Comparison of ENCODE assay signal across 8 cellular contexts in genomic region chr11:68257477-68258362, GRCh38. TPM values are rescaled to one million over a fixed set of nuclear protein-coding genes. Genes with fewer than 3 reads are reported as not detected.
A peak's percentile ranks its signal among the peaks of the same experiment; 100 is the strongest.
DNase-seq lines count a peak whose midpoint lies in the region; ATAC-seq and TF ChIP-seq lines count a peak whose summit lies in the region.

No MANE protein-coding gene starts in this region.

- no peak overlapping the region for H3K4me3 ChIP-seq in GM12864 (ENCODE audit: low read depth, low read length)
- peak overlapping the region in 1 of 4 donors; percentile 13 for H3K4me3 ChIP-seq in transverse colon

- H3K36me3 ChIP-seq in transverse colon = peaks cover 0 to 7% (median 0%) of the 10 kb centered on the region in 4 donors

- TF ChIP-seq POLR2A in transverse colon (IDR thresholded peaks at IDR 0.05) = no peak

- intact Hi-C loops in Right ventricle myocardium superior (cut with DNase I) = loop anchor here (2.0 to 5.0 kb wide), 3 partner anchors 39 to 190 kb away; no protein-coding TSS in a partner anchor
- intact Hi-C loops in posterior cingulate gyrus (cut with DNase I) = loop anchor here (1.0 to 5.0 kb wide), 4 partner anchors 40 to 189 kb away; no protein-coding TSS in a partner anchor
- intact Hi-C loops in transverse colon (cut with DNase I; ENCODE audit: low total_unique reads) = loop anchor here (2.0 to 10.0 kb wide), 3 partner anchors 41 to 189 kb away; no protein-coding TSS in a partner anchor

- H3K4me1 ChIP-seq in transverse colon = peaks cover 7 to 8% (median 8%) of the 10 kb centered on the region in 4 donors

- H3K9me3 ChIP-seq in transverse colon = no peaks in the 10 kb centered on the region

- peak; percentile 83 for TF ChIP-seq CTCF in GM12864 (IDR thresholded peaks at IDR 0.05; ENCODE audit: low read depth, low read length, missing control alignments)
- TF ChIP-seq CTCF in transverse colon (IDR thresholded peaks at IDR 0.05) = peak; percentile 88 to 98 (median 91)

- WGBS in transverse colon (ENCODE audit: low coverage in 1 of 2), 2 donors = 37% methylated on average over 22 of the region's 22 CpGs; no CpG with 5 or more reads in 1 of the 2 donors

- no peaks in the 10 kb centered on the region for H3K27me3 ChIP-seq in transverse colon

- peak overlapping the region in 2 of 4 donors; percentile 10 to 52 for H3K27ac ChIP-seq in transverse colon

- DNase-seq in GM12864 (ENCODE audit: low read depth) = peak; percentile 78
- DNase-seq in NCI-H1417 (lab: John Stamatoyannopoulos, UW) = peak; percentile 83 to 94 (median 84)
- DNase-seq in SW 1271 (lab: John Stamatoyannopoulos, UW) = peak; percentile 72 to 86
- DNase-seq in activated naive CD8-positive, alpha-beta T cell treated with anti-CD3 and anti-CD28 coated beads, Interleukin-2, amount 50 U/mL, for 16 hours (ENCODE audit: low read depth, low spot score) = peak; percentile 89
- peak; percentile 99 for DNase-seq in Right ventricle myocardium superior
- DNase-seq in posterior cingulate gyrus = peak; percentile 91 to 99 (median 98)
- DNase-seq in transverse colon = peak; percentile 97

- TF ChIP-seq EP300 in transverse colon (IDR thresholded peaks at IDR 0.05; ENCODE audit: low read depth) = no peak

- peak; percentile 93 for ATAC-seq in Right ventricle myocardium superior (ENCODE audit: poor library complexity)
- ATAC-seq in GM21515 (IDR thresholded peaks at IDR 0.05; ENCODE audit: unreplicated experiment) = no peak

- in situ Hi-C loops in transverse colon (cut with MboI; ENCODE audit: low pct_ligation_motif_present in 1 of 4, low pct_unique_long_range_greater_than_20kb in 1 of 4, low sequenced_read_pairs in 3 of 4) = loop anchor here (5.0 to 25.0 kb wide), 4 partner anchors 40 to 187 kb away; no protein-coding TSS in a partner anchor

RNA-seq across cellular contexts. Expression of gene C11orf24, which starts 14.1 kb away (rescaled TPM):
- total RNA-seq in Right ventricle myocardium superior (21.8 TPM), transverse colon (100 to 1,000 TPM in 1 of 4 donors, 10 to 100 TPM in 3; 31.4 to 130 (median 56.6) TPM)

RNA-seq across cellular contexts. Expression of gene KMT5B, which starts 44.6 kb away (rescaled TPM):
- total RNA-seq in Right ventricle myocardium superior = 22.5 TPM
- total RNA-seq in transverse colon = 10 to 100 TPM; 33.4 to 71.4 (median 63.8) TPM

RNA-seq across cellular contexts. Expression of gene LRP5, which starts 54.7 kb away (rescaled TPM):
- 49.8 TPM for total RNA-seq in Right ventricle myocardium superior
- total RNA-seq in transverse colon = 100 to 1,000 TPM in 1 of 4 donors, 10 to 100 TPM in 3; 72.6 to 138 (median 82.3) TPM
